In genomic region chr14:92963301-92964123, GRCh38 we compare ENCODE assay signal across 13 cellular contexts. TPM values are rescaled to one million over a fixed set of nuclear protein-coding genes. Genes with fewer than 3 reads are reported as not detected.
DNase-seq lines count a peak whose midpoint lies in the region; ATAC-seq, FAIRE-seq and TF ChIP-seq lines count a peak whose summit lies in the region.
"Had no signal": no experiment of that assay in that cellular context is flagged by ENCODE, and none has a peak within 500 bp of the region (broad histone marks: within the 10 kb centered on the region; RNA-seq: fewer than 3 reads in every experiment).

No MANE protein-coding gene starts in this region.

- H3K27ac ChIP-seq in mammary epithelial cell (ENCODE audit: insufficient read depth, low read depth, low read length): no peak overlapping the region
- no peak overlapping the region for H3K27ac ChIP-seq in naive thymus-derived CD4-positive, alpha-beta T cell (ENCODE audit: low read depth, low read length)

- WGBS in mammary epithelial cell (ENCODE audit: low coverage, missing lambda C conversion rate): 85% methylated on average over 12 of the region's 14 CpGs

- H3K27me3 ChIP-seq in mammary epithelial cell (ENCODE audit: insufficient read depth, low read length) (no peaks in the 10 kb centered on the region), endocrine pancreas (ENCODE audit: control insufficient read depth, insufficient read depth, low read length) (no peaks in the 10 kb centered on the region)
- H3K27me3 ChIP-seq in naive thymus-derived CD4-positive, alpha-beta T cell (ENCODE audit: control insufficient read depth in 2 of 2, insufficient read depth in 2 of 2, low read length in 2 of 2): no peaks in the 10 kb centered on the region

- H3K4me1 ChIP-seq in mammary epithelial cell (ENCODE audit: insufficient read depth, low read length): peaks cover 11% of the 10 kb centered on the region
- no peaks in the 10 kb centered on the region for H3K4me1 ChIP-seq in endocrine pancreas (ENCODE audit: control insufficient read depth, insufficient read depth, low read length)
- H3K4me1 ChIP-seq in mucosa of descending colon (ENCODE audit: low read depth): peaks cover 13% of the 10 kb centered on the region
- no peaks in the 10 kb centered on the region for H3K4me1 ChIP-seq in naive thymus-derived CD4-positive, alpha-beta T cell (ENCODE audit: control insufficient read depth in 2 of 2, insufficient read depth in 2 of 2, low read length in 2 of 2)

- H3K27ac Mint-ChIP-seq in naive thymus-derived CD4-positive, alpha-beta T cell: peak overlapping the region in 4 of 9 donors; percentile 10 to 59 (median 24)

- no peak for FAIRE-seq in urothelium cell line (lab: Jason Lieb, UNC)
- FAIRE-seq: bronchial epithelial cell, small intestine had no signal

- H2AFZ ChIP-seq in mammary epithelial cell (ENCODE audit: low read depth, low read length): no peak overlapping the region

- no peak for TF ChIP-seq CTCF in mammary epithelial cell (conservative IDR thresholded peaks at IDR 0.05 in 1 of 2, IDR thresholded peaks at IDR 0.05 in 1 of 2; ENCODE audit: extremely low read depth in 1 of 2, insufficient read depth in 1 of 2, low read depth in 1 of 2, low read length in 2 of 2)
- TF ChIP-seq CTCF in mucosa of descending colon (IDR thresholded peaks at IDR 0.05): no peak

- no peaks in the 10 kb centered on the region for H3K27me3 Mint-ChIP-seq in naive thymus-derived CD4-positive, alpha-beta T cell

- peaks cover 0 to 5% (median 0%) of the 10 kb centered on the region in 11 donors for H3K9me3 Mint-ChIP-seq in naive thymus-derived CD4-positive, alpha-beta T cell

- CTCF ChIA-PET in mammary epithelial cell (lab: Charles Lee; ENCODE audit: low non-redundant PET): no interaction called here
- CTCF ChIA-PET in naive thymus-derived CD4-positive, alpha-beta T cell (lab: Charles Lee): interaction anchor here (0.7 to 1.4 kb wide), 2 partner anchors 9 to 11 kb away, joined by 3 to 4 read pairs; no protein-coding TSS in a partner anchor

- no TSS peak for BruUV-seq in mammary epithelial cell (replicated peaks; lab: Mats Ljungman, UMichigan)

- H3K36me3 ChIP-seq in mammary epithelial cell (ENCODE audit: insufficient read depth, low read length): peaks cover 2% of the 10 kb centered on the region
- no peaks in the 10 kb centered on the region for H3K36me3 ChIP-seq in endocrine pancreas (ENCODE audit: control insufficient read depth, insufficient read depth, low read length)
- no peaks in the 10 kb centered on the region for H3K36me3 ChIP-seq in mucosa of descending colon (ENCODE audit: low read depth)
- peaks cover 0 to 18% (median 0%) of the 10 kb centered on the region in 3 experiments for H3K36me3 ChIP-seq in naive thymus-derived CD4-positive, alpha-beta T cell (ENCODE audit: control insufficient read depth in 2 of 3, insufficient read depth in 3 of 3, low read length in 3 of 3)

- DNase-seq in T47D (ENCODE audit: low read depth in 1 of 2, low spot score in 1 of 2) (peak; percentile 30 to 62), mammary epithelial cell (no peak), mucosa of descending colon (peak in 1 of 3 donors; percentile 31), urothelium cell line (ENCODE audit: low spot score) (peak; percentile 40), SK-N-DZ (ENCODE audit: low spot score) (no peak)
- no peak for DNase-seq in naive thymus-derived CD4-positive, alpha-beta T cell
- no peak for DNase-seq in stimulated activated CD4-positive, alpha-beta T cell treated with anti-CD3 and anti-CD28 coated beads, Interleukin-4, amount 100 ng/mL, for 4 hours
- DNase-seq: DMS 273 treated with DMSO at 0.1 percent for 48 hours, RPMI8226, small intestine had no signal

- H3K9me3 ChIP-seq in mammary epithelial cell (replicated peaks; ENCODE audit: insufficient read depth, low read length) (no peaks in the 10 kb centered on the region), endocrine pancreas (ENCODE audit: control insufficient read depth, low read length) (no peaks in the 10 kb centered on the region), mucosa of descending colon (no peaks in the 10 kb centered on the region)
- no peaks in the 10 kb centered on the region for H3K9me3 ChIP-seq in naive thymus-derived CD4-positive, alpha-beta T cell (ENCODE audit: control insufficient read depth in 2 of 3, low read length in 3 of 3)

- no peak overlapping the region for H3K4me3 Mint-ChIP-seq in naive thymus-derived CD4-positive, alpha-beta T cell

- H3K9ac ChIP-seq in mammary epithelial cell (ENCODE audit: insufficient read depth, low read length): no peak overlapping the region
- H3K9ac ChIP-seq in endocrine pancreas (ENCODE audit: control insufficient read depth, insufficient read depth, low read length): peak overlapping the region; percentile 19

- H3K4me1 Mint-ChIP-seq in naive thymus-derived CD4-positive, alpha-beta T cell: peaks cover 0 to 5% (median 3%) of the 10 kb centered on the region in 7 donors

- POLR2A ChIA-PET in naive thymus-derived CD4-positive, alpha-beta T cell (lab: Charles Lee): no interaction called here

- intact Hi-C loops in mammary epithelial cell (cut with micrococcal nuclease) (no loop called here), mucosa of descending colon (cut with DNase I, micrococcal nuclease) (no loop called here)
- intact Hi-C loops in naive thymus-derived CD4-positive, alpha-beta T cell (cut with micrococcal nuclease): no loop called here

- H3K4me2 ChIP-seq in mammary epithelial cell (ENCODE audit: insufficient read depth, low read depth, low read length): no peak overlapping the region

- in situ Hi-C loops in T47D (cut with HindIII; ENCODE audit: low pct_unique_long_range_greater_than_20kb, low sequenced_read_pairs): no loop called here
- in situ Hi-C loops in mammary epithelial cell (cut with MboI; ENCODE audit: low sequenced_read_pairs in 2 of 2): loop anchor here in 1 of 2 donors (25.0 kb wide), 1 partner anchor 149 kb away; the partner anchor contains the start of gene ITPK1

- H3K36me3 Mint-ChIP-seq in naive thymus-derived CD4-positive, alpha-beta T cell: peaks cover 0 to 17% (median 5%) of the 10 kb centered on the region in 5 donors

- H3K4me3 ChIP-seq in mammary epithelial cell (replicated peaks in 1 of 3; ENCODE audit: insufficient read depth in 1 of 3, low read depth in 2 of 3, low read length in 3 of 3) (no peak overlapping the region), endocrine pancreas (ENCODE audit: control insufficient read depth, insufficient read depth, low read length) (peak overlapping the region; percentile 15), mucosa of descending colon (no peak overlapping the region)
- H3K4me3 ChIP-seq in naive thymus-derived CD4-positive, alpha-beta T cell (ENCODE audit: low read length): no peak overlapping the region

- H4K20me1 ChIP-seq in mammary epithelial cell (ENCODE audit: insufficient read depth, low read length): no peaks in the 10 kb centered on the region

- peaks cover 51% of the 10 kb centered on the region for H3K79me2 ChIP-seq in mammary epithelial cell (ENCODE audit: insufficient read depth, low read length)

- dilution Hi-C loops in mammary epithelial cell (cut with HindIII; ENCODE audit: low sequenced_read_pairs): loop anchor here (10.0 kb wide), 1 partner anchor 119 kb away; no protein-coding TSS in a partner anchor

- peak; percentile 68 for ATAC-seq in mucosa of descending colon
- no peak for ATAC-seq in naive thymus-derived CD4-positive, alpha-beta T cell

RNA-seq across cellular contexts. Expression of gene CHGA, which starts 40.6 kb away (rescaled TPM):
- under 1 TPM; 0.33 to 0.52 TPM for total RNA-seq in mammary epithelial cell
- polyA plus RNA-seq in mammary epithelial cell: not detected
- polyA minus RNA-seq in mammary epithelial cell: not detected
- 100 to 1,000 TPM in 2 of 3 donors, 10 to 100 TPM in 1; 39.1 to 236 (median 187) TPM for total RNA-seq in mucosa of descending colon
- not detected for total RNA-seq in naive thymus-derived CD4-positive, alpha-beta T cell
- not detected for polyA plus RNA-seq in naive thymus-derived CD4-positive, alpha-beta T cell
- polyA plus RNA-seq in SK-N-DZ (2014; cell fraction: cytosol; rRNA removed): 280 and 407 TPM in 2 replicates
- 301 and 334 TPM in 2 replicates for polyA plus RNA-seq in SK-N-DZ (2014; cell fraction: nucleus; rRNA removed)
- total RNA-seq: bronchial epithelial cell had no signal
- polyA plus RNA-seq: AG04450 had no signal

Comparison
In these comparisons a context has a peak if more than half of its experiments do, and no peak if none do; other contexts are left out.
1. DNase-seq: peak in T47D (2 of 2) and urothelium cell line (single experiment); none in mammary epithelial cell (single experiment), naive thymus-derived CD4-positive, alpha-beta T cell (0 of 9), stimulated activated CD4-positive, alpha-beta T cell treated with anti-CD3 and anti-CD28 coated beads, Interleukin-4, amount 100 ng/mL, for 4 hours (0 of 2) and SK-N-DZ (single experiment).
2. RNA of gene CHGA, which starts 40.6 kb away (total RNA-seq): 39.1 to 236 TPM in mucosa of descending colon; 0.33 to 0.52 TPM in mammary epithelial cell and not detected in naive thymus-derived CD4-positive, alpha-beta T cell; every median in the first group is over 10 times any median in the second.